Comparison of ENCODE assay signal across 24 cellular contexts in the genomic region with DNA sequence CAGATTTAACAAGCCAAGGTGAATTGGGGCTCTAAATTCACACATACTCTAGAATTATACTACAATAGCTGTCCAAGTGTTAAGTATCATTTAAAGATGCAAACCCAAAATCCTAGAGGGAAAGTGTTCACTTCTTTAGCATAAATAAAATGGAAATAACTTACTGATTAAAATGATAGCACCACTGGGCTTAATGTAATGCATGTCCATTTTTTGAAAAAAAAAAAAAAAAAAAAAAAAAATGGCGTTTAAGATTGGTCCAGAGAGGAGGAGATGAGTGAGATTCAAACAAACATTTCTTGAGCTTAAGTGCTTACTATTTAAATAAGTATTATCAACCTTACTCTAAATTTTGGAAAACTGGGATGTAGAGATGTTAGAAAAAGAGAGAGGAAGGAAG.
DNase-seq lines count a peak whose midpoint lies in the region; ATAC-seq and TF ChIP-seq lines count a peak whose summit lies in the region.
"Had no signal": no experiment of that assay in that cellular context is flagged by ENCODE, and none has a peak within 500 bp of the region (broad histone marks: within the 10 kb centered on the region; RNA-seq: fewer than 3 reads in every experiment).

No MANE protein-coding gene starts in this region.

- H3K4me3 ChIP-seq in Panc1 (ENCODE audit: low read depth in 2 of 2, low read length in 2 of 2): no peak overlapping the region
- H3K4me3 ChIP-seq in endodermal cell (ENCODE audit: low read length): no peak overlapping the region
- H3K4me3 ChIP-seq: BLaER1, GM12878 had no signal

- CTCF ChIA-PET in HEK293T (lab: Yijun Ruan, JAX) (interaction anchor here (1.0 kb wide), 1 partner anchor 133 kb away, joined by 3 read pairs; no protein-coding TSS in a partner anchor), Panc1 (lab: Charles Lee) (no interaction called here)

- no CpG with 5 or more reads among the region's 1 CpG for WGBS in endodermal cell (ENCODE audit: insufficient coverage in 1 of 2, insufficient read length in 1 of 2), 2 experiments

- H3K27ac ChIP-seq in 22Rv1 (peak overlapping the region; percentile 96), Panc1 (ENCODE audit: low read length) (peak overlapping the region; percentile 60; the same call in 1 of the 2 replicates), endodermal cell (ENCODE audit: low read depth, low read length) (no peak overlapping the region)
- H3K27ac ChIP-seq: BLaER1 had no signal

- H3K9me3 Mint-ChIP-seq in endodermal cell: no peaks in the 10 kb centered on the region

- peaks cover 20% of the 10 kb centered on the region for H3K27me3 Mint-ChIP-seq in endodermal cell (ENCODE audit: insufficient read depth)
- H3K27me3 Mint-ChIP-seq: CD4-positive, alpha-beta memory T cell; CD4-positive, CD25-positive, alpha-beta regulatory T cell; CD8-positive, alpha-beta memory T cell had no signal

- H3K9me3 ChIP-seq in Panc1 (ENCODE audit: control insufficient read depth, insufficient read depth, low read depth, low read length) (no peaks in the 10 kb centered on the region), endodermal cell (ENCODE audit: control insufficient read depth, low read length) (peaks cover 13% of the 10 kb centered on the region)
- H3K9me3 ChIP-seq: BE2C, BLaER1 had no signal

- H3K9ac ChIP-seq in endodermal cell (ENCODE audit: extremely low read depth, low read length, poor library complexity, severe bottlenecking): no peak overlapping the region
- H3K9ac ChIP-seq: BLaER1 had no signal

- no peak for ATAC-seq in Panc1
- ATAC-seq: GM12878 had no signal

- TF ChIP-seq CTCF in 22Rv1 (IDR thresholded peaks at IDR 0.05) (no peak), Panc1 (IDR thresholded peaks at IDR 0.05) (no peak), endodermal cell (conservative IDR thresholded peaks at IDR 0.05) (no peak)

- H3K27ac Mint-ChIP-seq in endodermal cell: no peak overlapping the region
- H3K27ac Mint-ChIP-seq: CD14-positive monocyte; CD4-positive, alpha-beta memory T cell; CD4-positive, CD25-positive, alpha-beta regulatory T cell; CD8-positive, alpha-beta memory T cell had no signal

- intact Hi-C loops in Panc1 (cut with micrococcal nuclease; ENCODE audit: unreplicated experiment) (no loop called here), posterior cingulate gyrus (cut with DNase I) (no loop called here)

- peaks cover 28% of the 10 kb centered on the region for H3K4me1 Mint-ChIP-seq in endodermal cell
- H3K4me1 Mint-ChIP-seq: CD14-positive monocyte; CD4-positive, alpha-beta memory T cell; CD4-positive, CD25-positive, alpha-beta regulatory T cell; CD8-positive, alpha-beta memory T cell had no signal

- no peaks in the 10 kb centered on the region for H3K36me3 Mint-ChIP-seq in endodermal cell (ENCODE audit: low read depth)
- H3K36me3 Mint-ChIP-seq: CD14-positive monocyte; CD4-positive, alpha-beta memory T cell; CD4-positive, CD25-positive, alpha-beta regulatory T cell; CD8-positive, alpha-beta memory T cell had no signal

- POLR2A ChIA-PET in HEK293T (lab: Yijun Ruan, JAX) (no interaction called here), Panc1 (lab: Charles Lee) (interaction anchor here (0.6 kb wide), 2 partner anchors 47 to 1736 kb away, joined by 4 to 16 read pairs; no protein-coding TSS in a partner anchor)

- no TSS peak for BruUV-seq in Panc1 (replicated peaks; lab: Mats Ljungman, UMichigan)

- H3K36me3 ChIP-seq in Panc1 (ENCODE audit: control insufficient read depth, insufficient read depth, low read length) (no peaks in the 10 kb centered on the region), endodermal cell (ENCODE audit: control insufficient read depth, insufficient read depth, low read length) (no peaks in the 10 kb centered on the region)
- H3K36me3 ChIP-seq: BE2C, BLaER1 had no signal

- in situ Hi-C loops in Panc1 (cut with HindIII; ENCODE audit: low pct_unique_long_range_greater_than_20kb, low sequenced_read_pairs): no loop called here

- H3K4me1 ChIP-seq in Panc1 (ENCODE audit: control insufficient read depth, insufficient read depth, low read length) (no peaks in the 10 kb centered on the region), endodermal cell (ENCODE audit: control insufficient read depth, insufficient read depth, low read length) (no peaks in the 10 kb centered on the region)
- H3K4me1 ChIP-seq: BE2C, BLaER1 had no signal

- H3K27me3 ChIP-seq in Panc1 (ENCODE audit: control insufficient read depth, insufficient read depth, low read length): no peaks in the 10 kb centered on the region
- H3K27me3 ChIP-seq in endodermal cell (ENCODE audit: control insufficient read depth, insufficient read depth, low read length, poor library complexity, severe bottlenecking): peaks cover 26% of the 10 kb centered on the region
- H3K27me3 ChIP-seq: BE2C, BLaER1 had no signal

- DNase-seq in HEK293T (ENCODE audit: extremely low spot score) (no peak), Panc1 (ENCODE audit: low read depth, low spot score) (no peak), endodermal cell (no peak), posterior cingulate gyrus (no peak)
- no peak for DNase-seq in activated T-cell treated with anti-CD3 and anti-CD28 coated beads, Interleukin-2, amount 50 U/mL, for 1 hour
- DNase-seq: 8988T; ACHN; BE2C; C1 segment of cervical spinal cord; CD4-positive, alpha-beta memory T cell; CD4-positive, CD25-positive, alpha-beta regulatory T cell; CD8-positive, alpha-beta memory T cell; COR-L47; DMS 273 treated with DMSO at 0.1 percent for 48 hours; DMS153; DMS53; DMS79; DND-41; EL; GDM1 had no signal

- no peak overlapping the region for H3K4me3 Mint-ChIP-seq in endodermal cell
- H3K4me3 Mint-ChIP-seq: CD14-positive monocyte; CD4-positive, alpha-beta memory T cell; CD4-positive, CD25-positive, alpha-beta regulatory T cell; CD8-positive, alpha-beta memory T cell had no signal

TF ChIP-seq in HEK293T, 16 proteins besides CTCF, POLR2A, EP300 and RAD21:
- peak; percentile 73 for TF ChIP-seq ZNF384 (IDR thresholded peaks at IDR 0.05)
- TF ChIP-seq FOXA1 (IDR thresholded peaks at IDR 0.05): no peak
